8 cellular contexts compared by ENCODE assay signal in the genomic region with DNA sequence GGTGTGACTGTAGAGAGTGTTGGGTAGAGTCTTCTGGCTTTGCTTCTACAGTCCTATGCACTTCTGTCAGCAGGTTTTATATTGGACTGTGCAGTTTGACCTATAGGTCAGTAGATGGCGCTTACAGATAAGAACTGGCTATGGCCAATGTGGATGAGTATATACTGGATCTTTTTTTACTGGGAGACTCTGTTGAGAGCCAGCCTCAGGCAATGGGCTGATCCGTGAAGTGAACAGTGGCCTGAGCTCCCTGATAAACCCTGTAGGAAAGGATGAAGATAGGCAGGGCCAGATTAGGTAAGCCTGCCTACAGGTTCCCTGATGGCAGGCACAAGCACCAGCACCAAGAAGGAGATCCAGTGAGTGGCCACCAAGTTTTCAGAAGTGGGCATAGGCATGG.
DNase-seq lines count a peak whose midpoint lies in the region; ATAC-seq and FAIRE-seq lines count a peak whose summit lies in the region.

No MANE protein-coding gene starts in this region.

- ATAC-seq in GM19438 (IDR thresholded peaks at IDR 0.05; ENCODE audit: low read depth, unreplicated experiment) (peak; percentile 94), HG03342 (IDR thresholded peaks at IDR 0.05; ENCODE audit: unreplicated experiment) (peak; percentile 97)

- FAIRE-seq in GM19239 (lab: Jason Lieb, UNC): no peak

- DNase-seq in DMS153 treated with DMSO at 0.1 percent for 48 hours (lab: John Stamatoyannopoulos, UW; ENCODE audit: unreplicated experiment) (peak; percentile 22), NCI-H526 treated with DMSO at 0.1 percent for 48 hours (lab: John Stamatoyannopoulos, UW) (peak; percentile 90), dedifferentiated amniotic fluid mesenchymal stem cell (ENCODE audit: extremely low spot score) (peak; percentile 74), lung microvascular endothelial cell (ENCODE audit: low read depth in 2 of 2) (peak; percentile 25 to 64), GM19239 (ENCODE audit: insufficient read length, low spot score) (no peak), GOT3 (lab: John Stamatoyannopoulos, UW) (no peak)

Comparison
In these comparisons a context has a peak if more than half of its experiments do, and no peak if none do; other contexts are left out.
1. DNase-seq: peak in DMS153 treated with DMSO at 0.1 percent for 48 hours (single experiment), NCI-H526 treated with DMSO at 0.1 percent for 48 hours (single experiment), dedifferentiated amniotic fluid mesenchymal stem cell (single experiment) and lung microvascular endothelial cell (2 of 2); none in GM19239 (single experiment) and GOT3 (single experiment).